Comparison of ENCODE assay signal across 8 cellular contexts in genomic region chr2:85538507-85539360, GRCh38. TPM values are rescaled to one million over a fixed set of nuclear protein-coding genes. Genes with fewer than 3 reads are reported as not detected.
DNase-seq lines count a peak whose midpoint lies in the region; TF ChIP-seq lines count a peak whose summit lies in the region.

MAT2A (plus strand) TSS chr2:85539168; CDS start chr2:85539288, 120 bp downstream.

- H2BK5ac ChIP-seq in H9 (ENCODE audit: insufficient read length, low read length), result peak within 1 kb of the TSS; percentile 75

- H3K9me3 ChIP-seq in H9 (ENCODE audit: control insufficient read depth, low read depth, low read length) (no peaks in the 10 kb centered on the region), neural progenitor cell (ENCODE audit: low read depth) (no peaks in the 10 kb centered on the region)

- H4K20me1 ChIP-seq in H9 (ENCODE audit: control insufficient read depth, insufficient read depth, insufficient read length), result no peaks in the 10 kb centered on the region
- peaks cover 44% of the 10 kb centered on the region for H4K20me1 ChIP-seq in neural progenitor cell (ENCODE audit: low read depth)

- peak within 1 kb of the TSS; percentile 69 for H2BK12ac ChIP-seq in H9 (ENCODE audit: insufficient read length, low read depth, low read length)

- peaks cover 40 to 49% (median 45%) of the 10 kb centered on the region in 3 experiments for H3K36me3 Mint-ChIP-seq in H9 (ENCODE audit: insufficient read depth in 1 of 3, low read depth in 3 of 3)
- peaks cover 33% of the 10 kb centered on the region for H3K36me3 Mint-ChIP-seq in neural progenitor cell

- no peak within 1 kb of the TSS for H2BK20ac ChIP-seq in H9 (ENCODE audit: low read depth, low read length, poor library complexity, severe bottlenecking)

- H3K4me1 ChIP-seq in H9 (ENCODE audit: insufficient read depth, low read length), result 0 out of 2 replicates have a peak, but pooled peaks cover 2% of the 10 kb centered on the region
- H3K4me1 ChIP-seq in neural progenitor cell, result peaks cover 43% of the 10 kb centered on the region

- peak; percentile 79 for TF ChIP-seq CTCF in H9 (conservative IDR thresholded peaks at IDR 0.05)
- TF ChIP-seq CTCF in neural progenitor cell (IDR thresholded peaks at IDR 0.05), result peak; percentile 78

- H3K4me2 ChIP-seq in H9 (ENCODE audit: insufficient read depth, insufficient read length, low read length), result peak within 1 kb of the TSS; percentile 86
- H3K4me2 ChIP-seq in neural progenitor cell, result peak within 1 kb of the TSS; percentile 89

- H3K4me3 ChIP-seq in neural progenitor cell, result peak within 1 kb of the TSS; percentile 72

- peak within 1 kb of the TSS; percentile 97 for H3K9ac ChIP-seq in H9 (ENCODE audit: extremely low read depth, insufficient read length, low read length)
- peak within 1 kb of the TSS; percentile 98 for H3K9ac ChIP-seq in neural progenitor cell

- H4K5ac ChIP-seq in H9 (ENCODE audit: insufficient read length, low read depth, low read length), result peak within 1 kb of the TSS; percentile 48

- H3K9me3 Mint-ChIP-seq in H9 (peaks cover 0 to 3% of the 10 kb centered on the region in 2 experiments; a peak in 1 of 5 replicates), neural progenitor cell (no peaks in the 10 kb centered on the region)

- H3K56ac ChIP-seq in H9 (ENCODE audit: insufficient read length, low read depth, low read length), result peak within 1 kb of the TSS; percentile 77

- H3K27me3 ChIP-seq in H9 (ENCODE audit: insufficient read depth, low read length), result no peaks in the 10 kb centered on the region
- no peaks in the 10 kb centered on the region for H3K27me3 ChIP-seq in neural progenitor cell

- H3K27me3 Mint-ChIP-seq in H9 (ENCODE audit: low read depth) (peaks cover 5% of the 10 kb centered on the region; the same call in 1 of the 2 replicates), neural progenitor cell (ENCODE audit: insufficient read depth, low read depth) (peaks cover 3% of the 10 kb centered on the region)

- peaks cover 25% of the 10 kb centered on the region for H3K79me2 ChIP-seq in H9 (ENCODE audit: insufficient read depth, low read length)
- H3K79me2 ChIP-seq in neural progenitor cell (ENCODE audit: low read depth), result peaks cover 69% of the 10 kb centered on the region

- H3K4me3 Mint-ChIP-seq in H9 (peak within 1 kb of the TSS; percentile 95 to 98), neural progenitor cell (peak within 1 kb of the TSS; percentile 97)

- peaks cover 17% of the 10 kb centered on the region for H3K23me2 ChIP-seq in H9 (ENCODE audit: insufficient read length, low read depth, low read length, poor library complexity, severe bottlenecking)

- no peak within 1 kb of the TSS for H2BK15ac ChIP-seq in H9 (ENCODE audit: low read depth, low read length)

- peaks cover 30% of the 10 kb centered on the region for H3K36me3 ChIP-seq in neural progenitor cell

- H3K23ac ChIP-seq in H9 (ENCODE audit: insufficient read length, low read depth, low read length), result no peak within 1 kb of the TSS

- H3F3A ChIP-seq in neural progenitor cell (ENCODE audit: low read depth), result peaks cover 54% of the 10 kb centered on the region

- H3K27ac ChIP-seq in H9 (ENCODE audit: insufficient read length, low read depth, low read length) (peak within 1 kb of the TSS; percentile 88), neural progenitor cell (peak within 1 kb of the TSS; percentile 100)

- H3K4ac ChIP-seq in H9 (ENCODE audit: low read depth, low read length), result peak within 1 kb of the TSS; percentile 73; the same call in 1 of the 2 replicates

- H2AFZ ChIP-seq in H9 (ENCODE audit: low read length) (no peak within 1 kb of the TSS), neural progenitor cell (replicated peaks) (peak within 1 kb of the TSS; percentile 75)

- no CpG with 5 or more reads among the region's 92 CpGs for WGBS in H9 (ENCODE audit: extremely low coverage, insufficient read length, low lambda C conversion rate)

- DNase-seq in G401 (ENCODE audit: low spot score) (peak; percentile 87), H9 (peak; percentile 96), M059J (ENCODE audit: low read depth) (peak; percentile 83), SHP77 (lab: John Stamatoyannopoulos, UW) (peak; percentile 84 to 87), fibroblast of the conjunctiva (ENCODE audit: low read depth) (peak; percentile 88), neural progenitor cell (ENCODE audit: low spot score) (peak; percentile 97), stromal cell of bone marrow (ENCODE audit: low read depth) (peak; percentile 76)
- peak; percentile 95 for DNase-seq in activated effector memory CD4-positive, alpha-beta T cell treated with anti-CD3 and anti-CD28 coated beads, Interleukin-2, amount 50 U/mL, for 16 hours

- H3T11ph ChIP-seq in H9 (ENCODE audit: low read length), result peak within 1 kb of the TSS; percentile 77

- H3K79me1 ChIP-seq in H9 (ENCODE audit: insufficient read depth, low read depth, low read length, poor library complexity, severe bottlenecking), result no peaks in the 10 kb centered on the region

- peak within 1 kb of the TSS; percentile 99 for H3K18ac ChIP-seq in H9 (ENCODE audit: insufficient read length, low read depth, low read length)

- H2AK5ac ChIP-seq in H9 (ENCODE audit: insufficient read length, low read length), result no peak within 1 kb of the TSS

- in situ Hi-C loops in G401 (cut with HindIII; ENCODE audit: low sequenced_read_pairs), result no loop called here

- peak within 1 kb of the TSS; percentile 22 for H4K91ac ChIP-seq in H9 (ENCODE audit: insufficient read length, low read depth, low read length)

- H3K14ac ChIP-seq in H9 (ENCODE audit: insufficient read depth, low read length), result peak within 1 kb of the TSS; percentile 100

- no peak within 1 kb of the TSS for H4K8ac ChIP-seq in H9 (replicated peaks; ENCODE audit: insufficient read length, low read depth, low read length)

- peak within 1 kb of the TSS; percentile 96 for H2BK120ac ChIP-seq in H9 (ENCODE audit: low read depth, low read length, poor library complexity, severe bottlenecking)

- peaks cover 43 to 51% of the 10 kb centered on the region in 2 experiments for H3K4me1 Mint-ChIP-seq in H9
- peaks cover 55% of the 10 kb centered on the region for H3K4me1 Mint-ChIP-seq in neural progenitor cell

- H3K27ac Mint-ChIP-seq in H9 (peak within 1 kb of the TSS; percentile 99 to 100 (median 100)), neural progenitor cell (peak within 1 kb of the TSS; percentile 100)

RNA-seq across cellular contexts. Expression of gene MAT2A, which starts in this region (rescaled TPM):
- total RNA-seq in G401 (2014; rRNA removed; shearing (Covaris generic)), result 68.1 and 85.2 TPM in 2 replicates
- total RNA-seq in H9 (2021), result 447 and 459 TPM in 2 replicates
- 42.2 and 72.4 TPM in 2 replicates for total RNA-seq in M059J (2014; rRNA removed; shearing (Covaris generic))
- total RNA-seq in neural progenitor cell (ENCODE audit: low replicate concordance), result 180 and 221 TPM in 2 replicates

Comparison
In these comparisons a context has a peak if more than half of its experiments do, and no peak if none do; other contexts are left out.
1. Peak in every context shown above with its lines: DNase-seq, H3K4me3 ChIP-seq and H3K27ac ChIP-seq.